Comparison of ENCODE assay signal across 8 cellular contexts in the genomic region with DNA sequence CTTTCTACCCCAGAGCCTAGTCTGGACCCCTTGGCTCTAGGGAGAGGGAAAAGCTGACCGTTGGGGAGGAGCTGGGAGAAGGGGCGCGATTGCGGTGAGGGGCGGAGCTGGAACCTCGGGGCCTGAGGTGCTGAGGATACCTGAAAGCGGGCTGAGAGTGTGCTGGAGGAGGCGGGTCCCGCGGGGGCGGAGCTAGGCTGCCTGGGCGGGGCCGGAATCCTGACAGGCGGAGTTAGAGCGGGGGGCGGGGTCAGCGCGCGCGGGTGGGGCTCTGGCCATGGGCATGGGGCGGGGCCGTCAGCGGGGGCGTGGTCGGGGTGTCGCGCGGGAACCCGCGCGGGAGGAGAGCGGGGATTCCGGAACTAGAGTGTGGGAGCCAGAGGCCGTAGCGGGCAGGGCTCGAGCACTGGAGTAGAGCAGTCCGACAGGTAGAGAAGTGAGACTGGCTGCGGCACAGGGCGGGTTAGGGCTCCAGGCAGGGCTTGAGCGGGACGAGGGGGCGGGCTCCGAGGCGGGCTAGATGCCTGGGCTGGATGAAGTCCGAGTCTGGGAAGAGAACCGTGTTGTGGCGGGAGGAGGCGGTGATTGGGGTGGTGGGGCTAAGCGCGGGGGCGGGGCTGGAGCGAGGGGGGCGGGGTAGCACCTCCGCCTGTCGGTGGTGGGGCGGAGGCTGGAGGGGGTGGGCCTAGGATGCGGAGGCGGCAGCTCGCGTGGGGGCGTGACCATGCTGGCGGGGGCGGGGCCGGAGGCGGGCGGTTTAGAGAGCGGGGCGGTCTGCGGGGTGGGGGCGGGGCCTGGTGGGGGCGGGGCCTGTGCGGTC. TPM values are rescaled to one million over a fixed set of nuclear protein-coding genes. Genes with fewer than 3 reads are reported as not detected.
DNase-seq lines count a peak whose midpoint lies in the region; ATAC-seq and TF ChIP-seq lines count a peak whose summit lies in the region.

A gene (plus strand): TSS at position 815 of the 820 bp plus-strand sequence. CDS start 35 bp downstream, outside the sequence.

- no peaks in the 10 kb centered on the region for H3K36me3 ChIP-seq in kidney epithelial cell (ENCODE audit: control insufficient read depth, insufficient read depth, low read length)

- CTCF ChIA-PET in AG04449 (lab: Yijun Ruan, JAX) = interaction anchor here (0.5 to 5.8 kb wide), 8 partner anchors 13 to 154 kb away, joined by 3 to 88 read pairs (median 5); a partner anchor contains a TSS

- ATAC-seq in GM18909 (IDR thresholded peaks at IDR 0.05; ENCODE audit: poor library complexity, unreplicated experiment) (peak; percentile 52), HG03280 (IDR thresholded peaks at IDR 0.05; ENCODE audit: unreplicated experiment) (peak; percentile 57)

- POLR2A ChIA-PET in AG04449 (lab: Yijun Ruan, JAX) = interaction anchor here (0.6 to 4.0 kb wide), 10 partner anchors 12 to 161 kb away, joined by 3 to 27 read pairs (median 4); a partner anchor contains a TSS

- no peaks in the 10 kb centered on the region for H3K27me3 ChIP-seq in kidney epithelial cell (ENCODE audit: control insufficient read depth, insufficient read depth, low read length)

- TF ChIP-seq CTCF in AG04449 (IDR thresholded peaks at IDR 0.05; ENCODE audit: insufficient read depth, low read length, missing control alignments) (no peak), kidney epithelial cell (IDR thresholded peaks at IDR 0.05; ENCODE audit: insufficient read depth, low read length, poor library complexity, severe bottlenecking) (no peak)

- H3K4me3 ChIP-seq in AG04449 (ENCODE audit: low read depth, low read length) (peak within 1 kb of the TSS; percentile 85), kidney epithelial cell (ENCODE audit: low read depth, low read length) (peak within 1 kb of the TSS; percentile 81)

- DNase-seq in AG04449 (ENCODE audit: low read depth, low spot score) (no peak), NCI-H446 treated with DMSO at 0.1 percent for 48 hours (lab: John Stamatoyannopoulos, UW) (peak; percentile 84), kidney epithelial cell (ENCODE audit: low read depth) (no peak)
- DNase-seq in activated CD4-positive, CD25-positive, alpha-beta regulatory T cell treated with anti-CD3 and anti-CD28 coated beads, Interleukin-2, amount 50 U/mL, for 16 hours (ENCODE audit: low read depth, low spot score) = peak; percentile 97
- DNase-seq in central memory CD4-positive, alpha-beta T cell = peak; percentile 98
- DNase-seq in stimulated activated CD4-positive, alpha-beta T cell treated with anti-CD3 and anti-CD28 coated beads, Interleukin-15, amount 100 ng/mL, for 1 hour (ENCODE audit: low read depth in 1 of 2, low spot score in 1 of 2) = peak; percentile 100

RNA-seq across cellular contexts. Expression of the gene that starts here (rescaled TPM):
- total RNA-seq in kidney epithelial cell = 2.2 and 3.9 TPM in 2 replicates

Comparison
In these comparisons a context has a peak if more than half of its experiments do, and no peak if none do; other contexts are left out.
1. DNase-seq: peak in NCI-H446 treated with DMSO at 0.1 percent for 48 hours (single experiment), activated CD4-positive, CD25-positive, alpha-beta regulatory T cell treated with anti-CD3 and anti-CD28 coated beads, Interleukin-2, amount 50 U/mL, for 16 hours (single experiment), central memory CD4-positive, alpha-beta T cell (single experiment) and stimulated activated CD4-positive, alpha-beta T cell treated with anti-CD3 and anti-CD28 coated beads, Interleukin-15, amount 100 ng/mL, for 1 hour (2 of 2); none in AG04449 (single experiment) and kidney epithelial cell (single experiment).